7 cellular contexts compared by ENCODE assay signal in genomic region chr16:75491876-75492275, GRCh38. TPM values are rescaled to one million over a fixed set of nuclear protein-coding genes. Genes with fewer than 3 reads are reported as not detected.
DNase-seq lines count a peak whose midpoint lies in the region; ATAC-seq and TF ChIP-seq lines count a peak whose summit lies in the region.
"Had no signal": no experiment of that assay in that cellular context is flagged by ENCODE, and none has a peak within 500 bp of the region (broad histone marks: within the 10 kb centered on the region; RNA-seq: fewer than 3 reads in every experiment).

No MANE protein-coding gene starts in this region.

- H3K27ac Mint-ChIP-seq in activated naive CD8-positive, alpha-beta T cell treated with anti-CD3 and anti-CD28 coated beads for 36 hours, result no peak overlapping the region

- ATAC-seq in GM18870 (IDR thresholded peaks at IDR 0.05; ENCODE audit: unreplicated experiment), result no peak

- intact Hi-C loops in colonic mucosa (cut with DNase I), result no loop called here

- H3K27me3 Mint-ChIP-seq in activated naive CD8-positive, alpha-beta T cell treated with anti-CD3 and anti-CD28 coated beads for 36 hours, result peaks cover 44% of the 10 kb centered on the region

- peak; percentile 21 for TF ChIP-seq CTCF in NB4 (IDR thresholded peaks at IDR 0.05; ENCODE audit: low read depth, low read length)
- no peak for TF ChIP-seq CTCF in colonic mucosa (IDR thresholded peaks at IDR 0.05)

- no peak for TF ChIP-seq POLR2A in NB4 (IDR thresholded peaks at IDR 0.05; ENCODE audit: extremely low read depth, insufficient read length)

- peak overlapping the region; percentile 42 for H3K27ac ChIP-seq in cingulate gyrus (ENCODE audit: low read depth, low read length)
- H3K27ac ChIP-seq in colonic mucosa, result no peak overlapping the region

- H3K4me3 ChIP-seq in NB4 (ENCODE audit: low read depth, low read length), result no peak overlapping the region
- no peak overlapping the region for H3K4me3 ChIP-seq in colonic mucosa

- H3K27me3 ChIP-seq in colonic mucosa, result peaks cover 8% of the 10 kb centered on the region

- peaks cover 7% of the 10 kb centered on the region for H3K4me1 Mint-ChIP-seq in activated naive CD8-positive, alpha-beta T cell treated with anti-CD3 and anti-CD28 coated beads for 36 hours

- no peaks in the 10 kb centered on the region for H3K9me3 Mint-ChIP-seq in activated naive CD8-positive, alpha-beta T cell treated with anti-CD3 and anti-CD28 coated beads for 36 hours

- H3K36me3 Mint-ChIP-seq in activated naive CD8-positive, alpha-beta T cell treated with anti-CD3 and anti-CD28 coated beads for 36 hours, result no peaks in the 10 kb centered on the region

- H3K9me3 ChIP-seq in colonic mucosa, result no peaks in the 10 kb centered on the region

- peak; percentile 60 for DNase-seq in COR-L47 (lab: John Stamatoyannopoulos, UW)
- no peak for DNase-seq in NB4 (ENCODE audit: low read depth)
- no peak for DNase-seq in colonic mucosa
- no peak for DNase-seq in activated naive CD8-positive, alpha-beta T cell treated with anti-CD3 and anti-CD28 coated beads for 36 hours

- no peaks in the 10 kb centered on the region for H3K36me3 ChIP-seq in colonic mucosa

- H3K9ac ChIP-seq in colonic mucosa (ENCODE audit: low read depth in 2 of 2, low read length in 2 of 2), result no peak overlapping the region

- H3K4me1 ChIP-seq in colonic mucosa, result peaks cover 12% of the 10 kb centered on the region

- no peak overlapping the region for H3K4me3 Mint-ChIP-seq in activated naive CD8-positive, alpha-beta T cell treated with anti-CD3 and anti-CD28 coated beads for 36 hours

RNA-seq across cellular contexts. Expression of gene CHST6, which starts 3.4 kb away (rescaled TPM):
- 1 to 10 TPM; 2.7 to 5.6 TPM for total RNA-seq in colonic mucosa
- total RNA-seq in activated naive CD8-positive, alpha-beta T cell treated with anti-CD3 and anti-CD28 coated beads for 36 hours, result under 1 TPM in 1 of 2 experiments, not detected in 1; 0.06 TPM

RNA-seq across cellular contexts. Expression of gene TMEM170A, which starts 27.4 kb away (rescaled TPM):
- 10 to 100 TPM; 39.7 to 50.9 TPM for total RNA-seq in colonic mucosa
- 10 to 100 TPM; 32.2 to 37.6 TPM for total RNA-seq in activated naive CD8-positive, alpha-beta T cell treated with anti-CD3 and anti-CD28 coated beads for 36 hours

RNA-seq across cellular contexts. Expression of gene CHST5, which starts 44.0 kb away (rescaled TPM):
- 100 to 1,000 TPM; 107 to 142 TPM for total RNA-seq in colonic mucosa
- not detected for total RNA-seq in activated naive CD8-positive, alpha-beta T cell treated with anti-CD3 and anti-CD28 coated beads for 36 hours
- total RNA-seq: liver had no signal

RNA-seq across cellular contexts. Expression of gene CFDP1, which starts 58.6 kb away (rescaled TPM):
- 10 to 100 TPM; 61.6 to 75.8 TPM for total RNA-seq in colonic mucosa
- 10 to 100 TPM; 35.8 to 36.8 TPM for total RNA-seq in activated naive CD8-positive, alpha-beta T cell treated with anti-CD3 and anti-CD28 coated beads for 36 hours

Comparison
In these comparisons a context has a peak if more than half of its experiments do, and no peak if none do; other contexts are left out.
1. RNA of gene CHST5, which starts 44.0 kb away (total RNA-seq): 107 to 142 TPM in colonic mucosa; not detected in activated naive CD8-positive, alpha-beta T cell treated with anti-CD3 and anti-CD28 coated beads for 36 hours; every median in the first group is over 100 times any median in the second.